In genomic region chr15:43509923-43510229, GRCh38 we compare ENCODE assay signal across 1 cellular context.
TF ChIP-seq lines count a peak whose summit lies in the region.

No MANE protein-coding gene starts in this region.

TF ChIP-seq in HCT116, 20 proteins besides CTCF, POLR2A, EP300 and RAD21 (continued from another document):
- no peak for TF ChIP-seq REST (IDR thresholded peaks at IDR 0.05; ENCODE audit: low read depth)
- TF ChIP-seq POLR2AphosphoS5 (IDR thresholded peaks at IDR 0.05; ENCODE audit: low read depth, low read length) = no peak
- TF ChIP-seq MAX (IDR thresholded peaks at IDR 0.05) = no peak
- TF ChIP-seq EGR1 (IDR thresholded peaks at IDR 0.05; ENCODE audit: low read depth) = no peak
